Comparison of ENCODE assay signal across 9 cellular contexts in genomic region chr19:4914736-4915501, GRCh38. TPM values are rescaled to one million over a fixed set of nuclear protein-coding genes. Genes with fewer than 3 reads are reported as not detected.
DNase-seq lines count a peak whose midpoint lies in the region; ATAC-seq lines count a peak whose summit lies in the region.
"Had no signal": no experiment of that assay in that cellular context is flagged by ENCODE, and none has a peak within 500 bp of the region (broad histone marks: within the 10 kb centered on the region; RNA-seq: fewer than 3 reads in every experiment).

No MANE protein-coding gene starts in this region.

- peaks cover 96% of the 10 kb centered on the region for H3K36me3 ChIP-seq in BLaER1

- peak overlapping the region; percentile 97 for H3K4me2 ChIP-seq in BLaER1

- peak overlapping the region; percentile 96 for H3K27ac ChIP-seq in BLaER1
- H3K27ac ChIP-seq: parathyroid adenoma had no signal

- no peak for ATAC-seq in GM21576 (IDR thresholded peaks at IDR 0.05; ENCODE audit: unreplicated experiment)

- H3K4me3 ChIP-seq in BLaER1: peak overlapping the region; percentile 94

- peak overlapping the region; percentile 99 for H3K9ac ChIP-seq in BLaER1
- H3K9ac ChIP-seq: parathyroid adenoma had no signal

- peaks cover 73% of the 10 kb centered on the region for H3K4me1 ChIP-seq in BLaER1
- H3K4me1 ChIP-seq: parathyroid adenoma had no signal

- H3K27me3 ChIP-seq in BLaER1: no peaks in the 10 kb centered on the region

- H3K9me3 ChIP-seq in BLaER1: no peaks in the 10 kb centered on the region

- peak; percentile 38 for DNase-seq in NCI-H460 (ENCODE audit: extremely low read depth, low read depth)
- DNase-seq in activated T-cell treated with anti-CD3 and anti-CD28 coated beads for 48 hours (ENCODE audit: low read depth): peak; percentile 63
- DNase-seq in fibroblast of peridontal ligament (ENCODE audit: extremely low read depth): peak; percentile 54
- DNase-seq in stimulated activated CD4-positive, alpha-beta T cell treated with anti-CD3 and anti-CD28 coated beads, Interleukin-1b, Interleukin-23, amount 100 ng/mL, for 48 hours: peak; percentile 70
- DNase-seq in putamen (ENCODE audit: low spot score): no peak
- DNase-seq in NCI-H526 treated with DMSO at 0.1 percent for 48 hours (lab: John Stamatoyannopoulos, UW): no peak

- peaks cover 95% of the 10 kb centered on the region for H4K20me1 ChIP-seq in BLaER1

RNA-seq across cellular contexts. Expression of gene UHRF1, which starts 5.6 kb away (rescaled TPM):
- 11.0 and 13.4 TPM in 2 replicates for total RNA-seq in NCI-H460 (2014; rRNA removed; shearing (Covaris generic))
- polyA plus RNA-seq in NCI-H460 (2014; cell fraction: nucleus; rRNA removed): 37.9 and 47.4 TPM in 2 replicates

RNA-seq across cellular contexts. Expression of gene ARRDC5, which starts 12.2 kb away (rescaled TPM):
- total RNA-seq in NCI-H460 (2014; rRNA removed; shearing (Covaris generic)): not detected in 2 replicates
- polyA plus RNA-seq in NCI-H460 (2014; cell fraction: nucleus; rRNA removed): not detected in 2 replicates

RNA-seq across cellular contexts. Expression of gene PLIN3, which starts 47.5 kb away (rescaled TPM):
- 35.2 and 36.9 TPM in 2 replicates for total RNA-seq in NCI-H460 (2014; rRNA removed; shearing (Covaris generic))
- 29.5 and 43.4 TPM in 2 replicates for polyA plus RNA-seq in NCI-H460 (2014; cell fraction: nucleus; rRNA removed)

RNA-seq across cellular contexts. Expression of gene KDM4B, which starts 54.0 kb away (rescaled TPM):
- total RNA-seq in NCI-H460 (2014; rRNA removed; shearing (Covaris generic)): 5.6 and 6.0 TPM in 2 replicates
- 4.1 and 4.3 TPM in 2 replicates for polyA plus RNA-seq in NCI-H460 (2014; cell fraction: nucleus; rRNA removed)

Comparison
In these comparisons a context has a peak if more than half of its experiments do, and no peak if none do; other contexts are left out.
1. DNase-seq: peak in NCI-H460 (single experiment), activated T-cell treated with anti-CD3 and anti-CD28 coated beads for 48 hours (single experiment), fibroblast of peridontal ligament (single experiment) and stimulated activated CD4-positive, alpha-beta T cell treated with anti-CD3 and anti-CD28 coated beads, Interleukin-1b, Interleukin-23, amount 100 ng/mL, for 48 hours (single experiment); none in putamen (single experiment) and NCI-H526 treated with DMSO at 0.1 percent for 48 hours (single experiment).